In the genomic region with DNA sequence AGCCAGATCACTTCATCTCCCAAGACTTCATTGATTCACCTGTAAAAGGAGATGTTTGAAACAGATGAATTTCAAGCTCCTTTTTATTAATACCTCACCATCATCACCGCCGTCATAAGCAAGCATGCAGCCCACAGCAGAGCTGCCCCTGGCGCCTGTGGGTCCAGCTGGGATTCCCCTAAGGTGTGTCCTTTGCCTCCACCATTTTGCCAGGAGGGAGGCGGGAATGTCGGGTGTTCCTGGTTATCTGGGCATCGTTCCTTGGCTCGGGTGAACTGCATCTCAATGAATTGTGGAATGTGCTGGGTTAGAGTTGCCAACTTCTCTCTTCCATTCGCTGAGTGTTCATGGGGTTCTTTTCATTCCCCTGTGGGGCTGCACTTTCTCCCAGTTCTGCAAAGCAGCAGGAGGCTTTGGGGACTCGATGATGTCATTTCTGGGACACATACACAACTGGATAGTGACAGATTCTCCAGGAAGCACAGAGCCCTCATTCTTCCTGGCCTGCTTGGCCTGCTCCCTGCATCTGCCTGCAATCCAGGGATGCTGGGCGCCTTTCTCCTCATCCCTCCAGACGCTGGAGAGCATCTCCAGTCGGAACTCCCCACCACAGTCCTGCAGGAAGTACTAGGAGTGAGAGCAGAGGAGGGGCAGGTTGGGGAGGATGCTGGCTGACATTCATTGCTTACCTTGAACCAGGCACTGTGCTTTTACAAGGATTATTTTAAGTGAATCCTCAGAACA, we compare ENCODE assay signal across 17 cellular contexts. TPM values are rescaled to one million over a fixed set of nuclear protein-coding genes. Genes with fewer than 3 reads are reported as not detected.
A peak's percentile ranks its signal among the peaks of the same experiment; 100 is the strongest.
DNase-seq lines count a peak whose midpoint lies in the region; ATAC-seq, FAIRE-seq and TF ChIP-seq lines count a peak whose summit lies in the region.
"Had no signal": no experiment of that assay in that cellular context is flagged by ENCODE, and none has a peak within 500 bp of the region (broad histone marks: within the 10 kb centered on the region; RNA-seq: fewer than 3 reads in every experiment).

No MANE protein-coding gene starts in this region.

- TF ChIP-seq EP300 in H1 (IDR thresholded peaks at IDR 0.05; ENCODE audit: borderline replicate concordance in 1 of 2, low read depth in 2 of 2, low read length in 2 of 2), result no peak

- H2BK5ac ChIP-seq in H1 (ENCODE audit: low read depth, low read length), result no peak overlapping the region

- H3K9ac ChIP-seq in OCI-LY3 (ENCODE audit: low read length), result no peak overlapping the region
- no peak overlapping the region for H3K9ac ChIP-seq in H1 (replicated peaks in 1 of 4; ENCODE audit: extremely low read depth in 1 of 4, low read depth in 3 of 4, low read length in 3 of 4)

- no peak overlapping the region for H3K4me3 Mint-ChIP-seq in activated CD4-positive, alpha-beta T cell treated with anti-CD3 and anti-CD28 coated beads, Interleukin-2, amount 10 ng/mL, durations not matched to agents 24 days and 14 days
- no peak overlapping the region for H3K4me3 Mint-ChIP-seq in stimulated activated effector memory CD8-positive, alpha-beta T cell treated with anti-CD3 and anti-CD28 coated beads, Interleukin-12 subunit alpha, Interleukin-12 subunit beta, amount 100 ng/mL, for 72 hours
- H3K4me3 Mint-ChIP-seq: CD14-positive monocyte had no signal

- H2BK15ac ChIP-seq in H1 (ENCODE audit: low read length), result no peak overlapping the region

- no peaks in the 10 kb centered on the region for H3K27me3 Mint-ChIP-seq in activated CD4-positive, alpha-beta T cell treated with anti-CD3 and anti-CD28 coated beads, Interleukin-2, amount 10 ng/mL, durations not matched to agents 24 days and 14 days

- H4K20me1 ChIP-seq in OCI-LY3 (ENCODE audit: insufficient read depth, low read length) (peaks cover 100% of the 10 kb centered on the region), H1 (replicated peaks in 1 of 2; ENCODE audit: control insufficient read depth in 1 of 2, insufficient read depth in 2 of 2, low read length in 2 of 2) (peaks cover 37 to 68% of the 10 kb centered on the region in 2 experiments)

- H2AK5ac ChIP-seq in H1 (ENCODE audit: low read depth, low read length), result no peak overlapping the region

- peaks cover 93% of the 10 kb centered on the region for H3K36me3 Mint-ChIP-seq in activated CD4-positive, alpha-beta T cell treated with anti-CD3 and anti-CD28 coated beads, Interleukin-2, amount 10 ng/mL, durations not matched to agents 24 days and 14 days (ENCODE audit: low read depth)
- peaks cover 100% of the 10 kb centered on the region for H3K36me3 Mint-ChIP-seq in stimulated activated effector memory CD8-positive, alpha-beta T cell treated with anti-CD3 and anti-CD28 coated beads, Interleukin-12 subunit alpha, Interleukin-12 subunit beta, amount 100 ng/mL, for 72 hours

- CTCF ChIA-PET in H1 (lab: Charles Lee; ENCODE audit: partially characterized antibody), result interaction anchor here (0.6 to 3.4 kb wide), 25 partner anchors 9 to 400 kb away, joined by 3 to 20 read pairs (median 4); no protein-coding TSS in a partner anchor

- no peak overlapping the region for H4K91ac ChIP-seq in H1 (replicated peaks; ENCODE audit: insufficient read length, low read length)

- no peak for TF ChIP-seq POLR2A in H1 (IDR thresholded peaks at IDR 0.05; ENCODE audit: control extremely low read depth in 1 of 2, low read depth in 2 of 2, low read length in 2 of 2)

- ATAC-seq in stimulated activated effector memory CD8-positive, alpha-beta T cell treated with anti-CD3 and anti-CD28 coated beads, Interleukin-12 subunit alpha, Interleukin-12 subunit beta, amount 100 ng/mL, for 72 hours, result no peak
- ATAC-seq in GM21825 (IDR thresholded peaks at IDR 0.05; ENCODE audit: unreplicated experiment), result no peak
- ATAC-seq: gastroesophageal sphincter had no signal

- H3K18ac ChIP-seq in H1 (ENCODE audit: extremely low read depth, low read length), result no peak overlapping the region

- H3K23me2 ChIP-seq in H1 (ENCODE audit: low read depth, low read length), result no peaks in the 10 kb centered on the region

- no peak overlapping the region for H3K14ac ChIP-seq in H1 (ENCODE audit: insufficient read length)

- no peak overlapping the region for H4K8ac ChIP-seq in H1 (ENCODE audit: extremely low read depth, insufficient read depth, low read length)

- POLR2A ChIA-PET in H1 (lab: Charles Lee; ENCODE audit: partially characterized antibody), result interaction anchor here (0.7 to 29.3 kb wide), 12 partner anchors 8 to 417 kb away, joined by 3 to 531 read pairs (median 4); partner anchors contain the start of gene CCND2

- H3K4me3 ChIP-seq in OCI-LY3 (ENCODE audit: low read length) (no peak overlapping the region), H1 (ENCODE audit: extremely low read depth in 1 of 4, insufficient read depth in 2 of 4, low read depth in 3 of 4, low read length in 4 of 4) (no peak overlapping the region)
- H3K4me3 ChIP-seq: gastroesophageal sphincter, stomach had no signal

- H3K36me3 ChIP-seq in OCI-LY3 (replicated peaks; ENCODE audit: low read depth, low read length) (peaks cover 95% of the 10 kb centered on the region), H1 (ENCODE audit: control insufficient read depth in 2 of 4, insufficient read depth in 4 of 4, low read length in 3 of 4) (peaks cover 54 to 100% (median 90%) of the 10 kb centered on the region in 4 experiments)

- no peaks in the 10 kb centered on the region for H3K27me3 ChIP-seq in OCI-LY3 (ENCODE audit: low read depth, low read length)
- H3K27me3 ChIP-seq in H1 (replicated peaks in 1 of 4; ENCODE audit: control insufficient read depth in 3 of 4, extremely low read depth in 1 of 4, insufficient read depth in 3 of 4, low read length in 3 of 4), result no peaks in the 10 kb centered on the region
- H3K27me3 ChIP-seq: gastroesophageal sphincter, stomach had no signal

- H3K79me1 ChIP-seq in H1 (ENCODE audit: low read depth, low read length), result peaks cover 33% of the 10 kb centered on the region

- TF ChIP-seq CTCF in OCI-LY3 (IDR thresholded peaks at IDR 0.05; ENCODE audit: low read depth, low read length) (no peak), H1 (IDR thresholded peaks at IDR 0.05; ENCODE audit: control extremely low read depth in 1 of 3, insufficient read depth in 1 of 3, low read depth in 1 of 3, low read length in 3 of 3) (no peak)

- H2BK20ac ChIP-seq in H1 (ENCODE audit: low read length), result no peak overlapping the region

- no peak for DNase-seq in activated CD4-positive, alpha-beta T cell treated with anti-CD3 and anti-CD28 coated beads, Interleukin-2, amount 10 ng/mL, durations not matched to agents 24 days and 14 days
- DNase-seq in activated CD4-positive, alpha-beta T cell treated with anti-CD3 and anti-CD28 coated beads, Interleukin-2, amount 50 U/mL, for 4 hours, result no peak
- DNase-seq in H1 (ENCODE audit: low read depth in 1 of 2, low spot score in 2 of 2) (no peak), hippocampal formation (lab: John Stamatoyannopoulos, UW) (no peak), occipital lobe (lab: John Stamatoyannopoulos, UW) (no peak)
- DNase-seq in stimulated activated effector memory CD8-positive, alpha-beta T cell treated with anti-CD3 and anti-CD28 coated beads, Interleukin-12 subunit alpha, Interleukin-12 subunit beta, amount 100 ng/mL, for 72 hours (ENCODE audit: low spot score in 2 of 2), result no peak
- DNase-seq: central memory CD4-positive, alpha-beta T cell; EL; mammary epithelial cell; stomach had no signal

- H2AFZ ChIP-seq in OCI-LY3 (ENCODE audit: low read depth, low read length), result no peak overlapping the region
- H2AFZ ChIP-seq in H1 (ENCODE audit: low read length), result no peak overlapping the region

- FAIRE-seq in H1 (lab: Jason Lieb, UNC), result no peak
- FAIRE-seq: A204.1, endothelial cell of umbilical vein had no signal

- H2BK120ac ChIP-seq in H1 (replicated peaks; ENCODE audit: low read depth, low read length), result no peak overlapping the region

- peak overlapping the region; percentile 38 for H3K27ac Mint-ChIP-seq in activated CD4-positive, alpha-beta T cell treated with anti-CD3 and anti-CD28 coated beads, Interleukin-2, amount 10 ng/mL, durations not matched to agents 24 days and 14 days
- peak overlapping the region; percentile 86 for H3K27ac Mint-ChIP-seq in stimulated activated effector memory CD8-positive, alpha-beta T cell treated with anti-CD3 and anti-CD28 coated beads, Interleukin-12 subunit alpha, Interleukin-12 subunit beta, amount 100 ng/mL, for 72 hours

- H3K56ac ChIP-seq in H1 (replicated peaks; ENCODE audit: insufficient read length, low read depth, low read length), result no peak overlapping the region

- H3K9me3 ChIP-seq in OCI-LY3 (ENCODE audit: insufficient read depth, low read length), result no peaks in the 10 kb centered on the region
- H3K9me3 ChIP-seq in H1 (ENCODE audit: insufficient read depth in 2 of 2, low read depth in 1 of 2, low read length in 1 of 2), result no peaks in the 10 kb centered on the region
- H3K9me3 ChIP-seq: gastroesophageal sphincter, stomach had no signal

- intact Hi-C loops in activated CD4-positive, alpha-beta T cell treated with anti-CD3 and anti-CD28 coated beads, Interleukin-2, amount 10 ng/mL, durations not matched to agents 24 days and 14 days (cut with micrococcal nuclease), result no loop called here

- TF ChIP-seq RAD21 in H1 (IDR thresholded peaks at IDR 0.05 in 1 of 2, conservative IDR thresholded peaks at IDR 0.05 in 1 of 2; ENCODE audit: low read depth in 2 of 2, low read length in 2 of 2), result no peak

- H3K23ac ChIP-seq in H1 (ENCODE audit: insufficient read length), result no peak overlapping the region

- H3K79me2 ChIP-seq in OCI-LY3 (ENCODE audit: low read length), result peaks cover 100% of the 10 kb centered on the region
- peaks cover 0 to 96% of the 10 kb centered on the region in 2 experiments; a peak in 3 of 4 replicates for H3K79me2 ChIP-seq in H1 (ENCODE audit: control insufficient read depth in 1 of 2, insufficient read depth in 2 of 2, low read length in 2 of 2)

- H3K4me2 ChIP-seq in OCI-LY3 (ENCODE audit: low read length), result peak overlapping the region; percentile 25
- no peak overlapping the region for H3K4me2 ChIP-seq in H1 (ENCODE audit: insufficient read depth in 1 of 2, low read depth in 2 of 2, low read length in 2 of 2)

- H3K27ac ChIP-seq in OCI-LY3 (ENCODE audit: low read length) (no peak overlapping the region; the same call in none of the 2 replicates), H1 (ENCODE audit: low read depth, low read length) (no peak overlapping the region)
- H3K27ac ChIP-seq: RWPE1 had no signal

- H2BK12ac ChIP-seq in H1 (ENCODE audit: low read depth, low read length), result no peak overlapping the region

- H3K4ac ChIP-seq in H1 (replicated peaks; ENCODE audit: insufficient read length, low read depth, low read length), result no peak overlapping the region

- WGBS in H1 (ENCODE audit: extremely low coverage in 1 of 2, insufficient coverage in 1 of 2, insufficient read length in 1 of 2, insufficient replicate concordance in 2 of 2, low coverage in 1 of 2, low lambda C conversion rate in 2 of 2, missing lambda C conversion rate in 1 of 2), 2 experiments, result 91% methylated on average over 12 of the region's 12 CpGs; no CpG with 5 or more reads in 1 of the 2 experiments

- peaks cover 98% of the 10 kb centered on the region for H3K4me1 ChIP-seq in OCI-LY3 (ENCODE audit: low read length)
- H3K4me1 ChIP-seq in H1 (replicated peaks in 1 of 4; ENCODE audit: control insufficient read depth in 3 of 4, insufficient read depth in 4 of 4, low read length in 3 of 4), result peaks cover 0 to 3% (median 0%) of the 10 kb centered on the region in 4 experiments; a peak in 4 of 7 replicates

- H3K9me3 Mint-ChIP-seq in activated CD4-positive, alpha-beta T cell treated with anti-CD3 and anti-CD28 coated beads, Interleukin-2, amount 10 ng/mL, durations not matched to agents 24 days and 14 days, result no peaks in the 10 kb centered on the region
- H3K9me3 Mint-ChIP-seq in stimulated activated effector memory CD8-positive, alpha-beta T cell treated with anti-CD3 and anti-CD28 coated beads, Interleukin-12 subunit alpha, Interleukin-12 subunit beta, amount 100 ng/mL, for 72 hours, result no peaks in the 10 kb centered on the region

- H3K4me1 Mint-ChIP-seq in activated CD4-positive, alpha-beta T cell treated with anti-CD3 and anti-CD28 coated beads, Interleukin-2, amount 10 ng/mL, durations not matched to agents 24 days and 14 days, result peaks cover 82% of the 10 kb centered on the region
- H3K4me1 Mint-ChIP-seq in stimulated activated effector memory CD8-positive, alpha-beta T cell treated with anti-CD3 and anti-CD28 coated beads, Interleukin-12 subunit alpha, Interleukin-12 subunit beta, amount 100 ng/mL, for 72 hours, result peaks cover 94% of the 10 kb centered on the region

- no peak overlapping the region for H4K5ac ChIP-seq in H1 (ENCODE audit: insufficient read length, low read depth, low read length)

RNA-seq across cellular contexts. Expression of gene CCND2, which starts 10.1 kb away (rescaled TPM):
- total RNA-seq in activated CD4-positive, alpha-beta T cell treated with anti-CD3 and anti-CD28 coated beads, Interleukin-2, amount 10 ng/mL, durations not matched to agents 24 days and 14 days, result 607 and 615 TPM in 2 replicates
- total RNA-seq in H1 (2021; fragmentation: NEBNext Ultra II Directional; extraction: Animal tissue kit (Norgen Biotek cat#: 25700)), result 217 and 223 TPM in 2 replicates
- polyA plus RNA-seq in H1 (2011; rRNA removed), result 35.7 and 41.7 TPM in 2 replicates
- 47.1 TPM for polyA plus RNA-seq in H1 (2011; cell fraction: cytosol; rRNA removed)
- 39.0 TPM for polyA plus RNA-seq in H1 (2011; cell fraction: nucleus; rRNA removed)
- 42.0 to 64.8 TPM (median 44.2 TPM) in 4 replicates for polyA plus RNA-seq in H1 (2012, experiment 1 of 2)
- 17.1 TPM for polyA plus RNA-seq in H1 (2012, experiment 2 of 2)
- polyA plus RNA-seq in H1 (2013, experiment 1 of 2), result 75.1 TPM
- 72.0 TPM for polyA plus RNA-seq in H1 (2013, experiment 2 of 2)
- polyA minus RNA-seq in H1 (2011; rRNA and poly(A)+ RNA removed), result 229 and 269 TPM in 2 replicates
- 132 TPM for polyA minus RNA-seq in H1 (2011; cell fraction: cytosol; rRNA and poly(A)+ RNA removed)
- polyA minus RNA-seq in H1 (2011; cell fraction: nucleus; rRNA and poly(A)+ RNA removed), result 91.3 TPM
- total RNA-seq in occipital lobe, result 300 TPM

RNA-seq across cellular contexts. Expression of gene TIGAR, which starts 37.3 kb away (rescaled TPM):
- total RNA-seq in activated CD4-positive, alpha-beta T cell treated with anti-CD3 and anti-CD28 coated beads, Interleukin-2, amount 10 ng/mL, durations not matched to agents 24 days and 14 days, result 13.4 TPM in 2 replicates
- total RNA-seq in H1 (2021; fragmentation: NEBNext Ultra II Directional; extraction: Animal tissue kit (Norgen Biotek cat#: 25700)), result 26.4 and 27.6 TPM in 2 replicates
- 1.8 and 3.8 TPM in 2 replicates for polyA plus RNA-seq in H1 (2011; rRNA removed)
- 5.3 TPM for polyA plus RNA-seq in H1 (2011; cell fraction: cytosol; rRNA removed)
- polyA plus RNA-seq in H1 (2011; cell fraction: nucleus; rRNA removed), result 2.1 TPM
- 11.4 to 17.3 TPM (median 14.4 TPM) in 4 replicates for polyA plus RNA-seq in H1 (2012, experiment 1 of 2)
- 1.1 TPM for polyA plus RNA-seq in H1 (2012, experiment 2 of 2)
- polyA plus RNA-seq in H1 (2013, experiment 1 of 2), result 8.7 TPM
- polyA plus RNA-seq in H1 (2013, experiment 2 of 2), result 9.3 TPM
- 2.4 TPM in 2 replicates for polyA minus RNA-seq in H1 (2011; rRNA and poly(A)+ RNA removed)
- polyA minus RNA-seq in H1 (2011; cell fraction: cytosol; rRNA and poly(A)+ RNA removed), result 2.1 TPM
- polyA minus RNA-seq in H1 (2011; cell fraction: nucleus; rRNA and poly(A)+ RNA removed), result 4.9 TPM
- 4.7 TPM for total RNA-seq in occipital lobe
